ENCODE assay signal across 25 cellular contexts in the genomic region with DNA sequence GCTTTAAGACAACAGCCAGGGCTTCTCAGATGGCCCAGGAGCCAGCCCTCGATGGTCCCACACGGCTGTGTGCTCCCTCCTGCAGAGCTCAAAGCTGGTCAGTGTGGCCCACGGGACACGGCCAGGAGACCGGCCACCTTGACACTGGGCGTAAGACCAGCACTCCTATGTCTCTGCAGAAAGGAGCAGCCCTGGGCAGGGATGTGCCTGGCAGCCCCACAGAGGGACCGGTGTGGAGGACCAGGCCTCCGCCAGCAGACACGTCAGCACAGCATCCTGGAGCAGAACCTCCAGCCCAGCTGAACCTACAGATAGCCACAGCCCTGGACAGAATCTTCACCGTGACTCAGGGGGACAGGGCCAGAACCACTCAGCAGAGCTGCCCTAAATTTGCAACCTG.
A peak's percentile ranks its signal among the peaks of the same experiment; 100 is the strongest.
DNase-seq lines count a peak whose midpoint lies in the region; ATAC-seq, FAIRE-seq and TF ChIP-seq lines count a peak whose summit lies in the region.
"Had no signal": no experiment of that assay in that cellular context is flagged by ENCODE, and none has a peak within 500 bp of the region (broad histone marks: within the 10 kb centered on the region; RNA-seq: fewer than 3 reads in every experiment).

No MANE protein-coding gene starts in this region.

- H3F3A ChIP-seq in DOHH2 (ENCODE audit: control insufficient read depth, insufficient read depth), result peaks cover 10% of the 10 kb centered on the region

- CTCF ChIA-PET in H1 (lab: Charles Lee; ENCODE audit: partially characterized antibody), result interaction anchor here (1.0 to 1.4 kb wide), 2 partner anchors 25 to 233 kb away, joined by 3 read pairs; no protein-coding TSS in a partner anchor

- no peak overlapping the region for H3K4me3 Mint-ChIP-seq in progenitor cell of endocrine pancreas (ENCODE audit: low read depth)
- no peak overlapping the region for H3K4me3 Mint-ChIP-seq in activated T-helper 2 cell treated with anti-CD3 and anti-CD28 coated beads, Interferon-gamma antibody, Interleukin-2, Interleukin-4, amounts not matched to agents 10 μg/mL and 5 μg/mL and 100 μg/mL, durations not matched to agents 14 hours and 24 hours and 36 hours (ENCODE audit: low read depth)
- H3K4me3 Mint-ChIP-seq: activated CD8-positive, alpha-beta T cell treated with anti-CD3 and anti-CD28 coated beads for 36 hours; naive B cell had no signal

- H3K23me2 ChIP-seq in H1 (ENCODE audit: low read depth, low read length), result peaks cover 1% of the 10 kb centered on the region; the same call in 1 of the 2 replicates

- H3K27me3 Mint-ChIP-seq in progenitor cell of endocrine pancreas, result no peaks in the 10 kb centered on the region
- H3K27me3 Mint-ChIP-seq in activated T-helper 2 cell treated with anti-CD3 and anti-CD28 coated beads, Interferon-gamma antibody, Interleukin-2, Interleukin-4, amounts not matched to agents 10 μg/mL and 5 μg/mL and 100 μg/mL, durations not matched to agents 14 hours and 24 hours and 36 hours (ENCODE audit: low read depth), result no peaks in the 10 kb centered on the region

- no peak for TF ChIP-seq EP300 in H1 (IDR thresholded peaks at IDR 0.05; ENCODE audit: borderline replicate concordance in 1 of 2, low read depth in 2 of 2, low read length in 2 of 2)

- peaks cover 11% of the 10 kb centered on the region for H3K79me1 ChIP-seq in H1 (ENCODE audit: low read depth, low read length)

- H2AK5ac ChIP-seq in H1 (ENCODE audit: low read depth, low read length), result peak overlapping the region; percentile 90; the same call in 1 of the 2 replicates

- H3K27ac ChIP-seq in DOHH2 (ENCODE audit: low read depth, low read length), result peak overlapping the region; percentile 71
- no peak overlapping the region; the same call in 1 of the 2 replicates for H3K27ac ChIP-seq in OCI-LY3 (ENCODE audit: low read length)
- no peak overlapping the region for H3K27ac ChIP-seq in H1 (ENCODE audit: low read depth, low read length)
- H3K27ac ChIP-seq: ovary, right atrium auricular region, suprapubic skin had no signal

- peaks cover 3% of the 10 kb centered on the region for H3K9me3 Mint-ChIP-seq in progenitor cell of endocrine pancreas (ENCODE audit: low read depth)
- H3K9me3 Mint-ChIP-seq in activated T-helper 2 cell treated with anti-CD3 and anti-CD28 coated beads, Interferon-gamma antibody, Interleukin-2, Interleukin-4, amounts not matched to agents 10 μg/mL and 5 μg/mL and 100 μg/mL, durations not matched to agents 14 hours and 24 hours and 36 hours, result no peaks in the 10 kb centered on the region
- H3K9me3 Mint-ChIP-seq: activated CD8-positive, alpha-beta T cell treated with anti-CD3 and anti-CD28 coated beads for 36 hours; naive B cell had no signal

- H3K79me2 ChIP-seq in DOHH2 (ENCODE audit: control insufficient read depth, low read length) (no peaks in the 10 kb centered on the region), OCI-LY3 (ENCODE audit: low read length) (no peaks in the 10 kb centered on the region), H1 (ENCODE audit: control insufficient read depth in 1 of 2, insufficient read depth in 2 of 2, low read length in 2 of 2) (peaks cover 0 to 16% of the 10 kb centered on the region in 2 experiments; a peak in 2 of 4 replicates)

- peak overlapping the region; percentile 30 for H3K27ac Mint-ChIP-seq in progenitor cell of endocrine pancreas
- no peak overlapping the region for H3K27ac Mint-ChIP-seq in activated T-helper 2 cell treated with anti-CD3 and anti-CD28 coated beads, Interferon-gamma antibody, Interleukin-2, Interleukin-4, amounts not matched to agents 10 μg/mL and 5 μg/mL and 100 μg/mL, durations not matched to agents 14 hours and 24 hours and 36 hours
- H3K27ac Mint-ChIP-seq: activated CD8-positive, alpha-beta T cell treated with anti-CD3 and anti-CD28 coated beads for 36 hours had no signal

- ATAC-seq in HG03108 (IDR thresholded peaks at IDR 0.05; ENCODE audit: unreplicated experiment), result no peak
- ATAC-seq: activated CD8-positive, alpha-beta T cell treated with anti-CD3 and anti-CD28 coated beads for 36 hours; GM12878; left ventricle myocardium superior; SK-N-SH treated with all-trans-retinoic acid at 6 μM for 48 hours had no signal

- WGBS in H1 (ENCODE audit: extremely low coverage in 1 of 2, insufficient coverage in 1 of 2, insufficient read length in 1 of 2, insufficient replicate concordance in 2 of 2, low coverage in 1 of 2, low lambda C conversion rate in 2 of 2, missing lambda C conversion rate in 1 of 2), 2 experiments, result 92% methylated on average over 10 of the region's 10 CpGs; no CpG with 5 or more reads in 1 of the 2 experiments

- FAIRE-seq in H1 (lab: Jason Lieb, UNC), result no peak
- FAIRE-seq: D721Med, GM12878, H54, urothelium cell line had no signal

- H3K4ac ChIP-seq in H1 (replicated peaks; ENCODE audit: insufficient read length, low read depth, low read length), result peak overlapping the region; percentile 91

- no peaks in the 10 kb centered on the region for H3K36me3 Mint-ChIP-seq in progenitor cell of endocrine pancreas (ENCODE audit: insufficient read depth)
- no peaks in the 10 kb centered on the region for H3K36me3 Mint-ChIP-seq in activated T-helper 2 cell treated with anti-CD3 and anti-CD28 coated beads, Interferon-gamma antibody, Interleukin-2, Interleukin-4, amounts not matched to agents 10 μg/mL and 5 μg/mL and 100 μg/mL, durations not matched to agents 14 hours and 24 hours and 36 hours (ENCODE audit: low read depth)
- H3K36me3 Mint-ChIP-seq: naive B cell had no signal

- peak overlapping the region; percentile 75; the same call in 1 of the 2 replicates for H2BK15ac ChIP-seq in H1 (ENCODE audit: low read length)

- peak overlapping the region; percentile 57 for H3K4me2 ChIP-seq in DOHH2 (ENCODE audit: low read length)
- H3K4me2 ChIP-seq in OCI-LY3 (ENCODE audit: low read length), result peak overlapping the region; percentile 12; the same call in 1 of the 2 replicates
- H3K4me2 ChIP-seq in H1 (ENCODE audit: insufficient read depth in 1 of 2, low read depth in 2 of 2, low read length in 2 of 2), result peak overlapping the region in 1 of 2 experiments; percentile 19; a peak in 1 of 4 replicates

- peak overlapping the region; percentile 41 for H4K5ac ChIP-seq in H1 (ENCODE audit: insufficient read length, low read depth, low read length)

- no peaks in the 10 kb centered on the region for H3K36me3 ChIP-seq in DOHH2 (ENCODE audit: control insufficient read depth, low read length)
- no peaks in the 10 kb centered on the region for H3K36me3 ChIP-seq in OCI-LY3 (replicated peaks; ENCODE audit: low read depth, low read length)
- no peaks in the 10 kb centered on the region for H3K36me3 ChIP-seq in H1 (ENCODE audit: control insufficient read depth in 2 of 4, insufficient read depth in 4 of 4, low read length in 3 of 4)
- H3K36me3 ChIP-seq: ovary, right atrium auricular region, suprapubic skin had no signal

- no peak for TF ChIP-seq RAD21 in H1 (IDR thresholded peaks at IDR 0.05 in 1 of 2, conservative IDR thresholded peaks at IDR 0.05 in 1 of 2; ENCODE audit: low read depth in 2 of 2, low read length in 2 of 2)

- H3K14ac ChIP-seq in H1 (ENCODE audit: insufficient read length), result peak overlapping the region; percentile 27

- H3K9me3 ChIP-seq in DOHH2 (ENCODE audit: control insufficient read depth, insufficient read depth, low read length) (no peaks in the 10 kb centered on the region), OCI-LY3 (ENCODE audit: insufficient read depth, low read length) (peaks cover 8% of the 10 kb centered on the region; the same call in 1 of the 2 replicates), H1 (ENCODE audit: insufficient read depth in 2 of 2, low read depth in 1 of 2, low read length in 1 of 2) (no peaks in the 10 kb centered on the region)
- H3K9me3 ChIP-seq: ovary, right atrium auricular region, suprapubic skin had no signal

- H4K20me1 ChIP-seq in DOHH2 (ENCODE audit: control insufficient read depth, insufficient read depth, low read depth, low read length) (no peaks in the 10 kb centered on the region), OCI-LY3 (ENCODE audit: insufficient read depth, low read length) (no peaks in the 10 kb centered on the region), H1 (replicated peaks in 1 of 2; ENCODE audit: control insufficient read depth in 1 of 2, insufficient read depth in 2 of 2, low read length in 2 of 2) (peaks cover 0 to 8% of the 10 kb centered on the region in 2 experiments)

- H2AFZ ChIP-seq in OCI-LY3 (ENCODE audit: low read depth, low read length) (no peak overlapping the region), H1 (ENCODE audit: low read length) (no peak overlapping the region)

- no peak overlapping the region for H3K23ac ChIP-seq in H1 (ENCODE audit: insufficient read length)

- no peak overlapping the region for H3K56ac ChIP-seq in H1 (replicated peaks; ENCODE audit: insufficient read length, low read depth, low read length)

- TF ChIP-seq POLR2A in H1 (IDR thresholded peaks at IDR 0.05; ENCODE audit: control extremely low read depth in 1 of 2, low read depth in 2 of 2, low read length in 2 of 2), result no peak

- intact Hi-C loops in activated T-helper 2 cell treated with anti-CD3 and anti-CD28 coated beads, Interferon-gamma antibody, Interleukin-2, Interleukin-4, amounts not matched to agents 10 μg/mL and 5 μg/mL and 100 μg/mL, durations not matched to agents 14 hours and 24 hours and 36 hours (cut with micrococcal nuclease), result no loop called here

- H3K4me1 ChIP-seq in DOHH2 (ENCODE audit: control insufficient read depth, low read length) (peaks cover 75% of the 10 kb centered on the region), OCI-LY3 (ENCODE audit: low read length) (peaks cover 28% of the 10 kb centered on the region), H1 (replicated peaks in 1 of 4; ENCODE audit: control insufficient read depth in 3 of 4, insufficient read depth in 4 of 4, low read length in 3 of 4) (peaks cover 5 to 18% (median 13%) of the 10 kb centered on the region in 4 experiments; a peak in 6 of 7 replicates)
- H3K4me1 ChIP-seq: suprapubic skin had no signal

- TF ChIP-seq CTCF in DOHH2 (IDR thresholded peaks at IDR 0.05; ENCODE audit: low read depth, low read length, poor library complexity, severe bottlenecking), result no peak
- no peak for TF ChIP-seq CTCF in OCI-LY3 (IDR thresholded peaks at IDR 0.05; ENCODE audit: low read depth, low read length)
- TF ChIP-seq CTCF in H1 (IDR thresholded peaks at IDR 0.05; ENCODE audit: control extremely low read depth in 1 of 3, insufficient read depth in 1 of 3, low read depth in 1 of 3, low read length in 3 of 3), result no peak
- TF ChIP-seq CTCF in progenitor cell of endocrine pancreas (IDR thresholded peaks at IDR 0.05; ENCODE audit: unreplicated experiment), result no peak

- DNase-seq in H1 (ENCODE audit: low read depth in 1 of 2, low spot score in 2 of 2), result no peak
- no peak for DNase-seq in progenitor cell of endocrine pancreas (ENCODE audit: low spot score, unreplicated experiment)
- no peak for DNase-seq in NCI-H2171 treated with DMSO at 0.1 percent for 48 hours (lab: John Stamatoyannopoulos, UW)
- no peak for DNase-seq in NCI-H345 treated with DMSO at 0.1 percent for 48 hours (lab: John Stamatoyannopoulos, UW; ENCODE audit: unreplicated experiment)
- no peak for DNase-seq in activated T-helper 2 cell treated with anti-CD3 and anti-CD28 coated beads, Interferon-gamma antibody, Interleukin-2, Interleukin-4, amounts not matched to agents 10 μg/mL and 5 μg/mL and 100 μg/mL, durations not matched to agents 14 hours and 24 hours and 36 hours (ENCODE audit: low spot score)
- DNase-seq: activated CD8-positive, alpha-beta T cell treated with anti-CD3 and anti-CD28 coated beads for 36 hours; activated effector memory CD4-positive, alpha-beta T cell treated with Interleukin-2 at 50 U/mL for 16 hours; islet precursor cell; Kasumi-1; left ventricle myocardium superior; naive B cell; NCI-H1436; NCI-H446 treated with DMSO at 0.1 percent for 48 hours; ovary; T-helper 2 cell had no signal

- peak overlapping the region; percentile 62 for H4K8ac ChIP-seq in H1 (ENCODE audit: extremely low read depth, insufficient read depth, low read length)

- H2BK20ac ChIP-seq in H1 (ENCODE audit: low read length), result peak overlapping the region; percentile 93; the same call in 1 of the 2 replicates

- peak overlapping the region; percentile 90; the same call in 1 of the 2 replicates for H2BK12ac ChIP-seq in H1 (ENCODE audit: low read depth, low read length)

- peaks cover 47% of the 10 kb centered on the region for H3K4me1 Mint-ChIP-seq in progenitor cell of endocrine pancreas (ENCODE audit: low read depth)
- no peaks in the 10 kb centered on the region for H3K4me1 Mint-ChIP-seq in activated T-helper 2 cell treated with anti-CD3 and anti-CD28 coated beads, Interferon-gamma antibody, Interleukin-2, Interleukin-4, amounts not matched to agents 10 μg/mL and 5 μg/mL and 100 μg/mL, durations not matched to agents 14 hours and 24 hours and 36 hours (ENCODE audit: low read depth)

- H2BK5ac ChIP-seq in H1 (ENCODE audit: low read depth, low read length), result peak overlapping the region; percentile 75

- no peak overlapping the region for H3K9ac ChIP-seq in OCI-LY3 (ENCODE audit: low read length)
- H3K9ac ChIP-seq in H1 (replicated peaks in 1 of 4; ENCODE audit: extremely low read depth in 1 of 4, low read depth in 3 of 4, low read length in 3 of 4), result no peak overlapping the region

- H3K4me3 ChIP-seq in DOHH2 (ENCODE audit: low read length) (peak overlapping the region; percentile 47), OCI-LY3 (ENCODE audit: low read length) (no peak overlapping the region), H1 (ENCODE audit: extremely low read depth in 1 of 4, insufficient read depth in 2 of 4, low read depth in 3 of 4, low read length in 4 of 4) (no peak overlapping the region)
- H3K4me3 ChIP-seq: GM12878, ovary, right atrium auricular region, suprapubic skin had no signal

- peak overlapping the region; percentile 88 for H2BK120ac ChIP-seq in H1 (replicated peaks; ENCODE audit: low read depth, low read length)

- peak overlapping the region; percentile 78; the same call in 1 of the 2 replicates for H3K18ac ChIP-seq in H1 (ENCODE audit: extremely low read depth, low read length)

- H3K9me2 ChIP-seq in DOHH2 (replicated peaks; ENCODE audit: control insufficient read depth, low read length), result no peaks in the 10 kb centered on the region

- H3K27me3 ChIP-seq in DOHH2 (ENCODE audit: control insufficient read depth, low read length) (peaks cover 2% of the 10 kb centered on the region; the same call in 1 of the 2 replicates), OCI-LY3 (ENCODE audit: low read depth, low read length) (no peaks in the 10 kb centered on the region), H1 (replicated peaks in 1 of 4; ENCODE audit: control insufficient read depth in 3 of 4, extremely low read depth in 1 of 4, insufficient read depth in 3 of 4, low read length in 3 of 4) (no peaks in the 10 kb centered on the region)
- H3K27me3 ChIP-seq: ovary, right atrium auricular region, suprapubic skin had no signal

- peak overlapping the region; percentile 44 for H4K91ac ChIP-seq in H1 (replicated peaks; ENCODE audit: insufficient read length, low read length)

- POLR2A ChIA-PET in H1 (lab: Charles Lee; ENCODE audit: partially characterized antibody), result interaction anchor here (1.8 kb wide), 1 partner anchor 10 kb away, joined by 6 read pairs; no protein-coding TSS in a partner anchor
